ENCODE assay signal across 15 cellular contexts in the genomic region with DNA sequence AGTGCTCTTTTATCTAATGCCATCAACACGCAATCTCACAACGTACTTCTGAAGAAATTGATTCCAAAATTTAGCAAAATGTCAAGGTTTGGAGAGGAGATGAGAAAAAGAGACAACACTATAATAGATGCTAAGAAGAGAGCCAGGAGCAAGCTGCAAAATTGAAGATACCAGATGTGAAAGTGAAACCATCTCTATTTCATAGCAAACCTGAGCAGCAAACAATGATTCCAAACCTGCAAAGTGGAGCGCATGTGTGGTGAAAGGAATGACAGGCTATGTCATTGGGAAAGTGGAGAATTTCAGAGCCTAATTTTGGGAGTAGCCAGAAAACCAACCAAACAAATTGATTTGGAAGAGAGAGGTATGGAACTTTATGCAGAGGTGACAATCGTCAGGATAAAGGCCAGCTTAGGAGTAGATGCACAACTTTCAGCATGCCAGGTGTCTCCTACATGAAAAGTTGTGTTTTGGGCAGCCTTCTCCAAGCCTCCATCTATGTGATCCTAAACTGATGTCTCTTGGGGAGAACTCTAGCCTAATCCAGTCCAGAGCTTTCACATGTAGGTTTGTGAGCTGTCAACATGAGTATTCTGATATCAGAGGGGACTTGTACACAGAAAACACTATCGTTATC.
DNase-seq lines count a peak whose midpoint lies in the region; ATAC-seq and TF ChIP-seq lines count a peak whose summit lies in the region.
"Had no signal": no experiment of that assay in that cellular context is flagged by ENCODE, and none has a peak within 500 bp of the region (broad histone marks: within the 10 kb centered on the region; RNA-seq: fewer than 3 reads in every experiment).

No MANE protein-coding gene starts in this region.

- peaks cover 3% of the 10 kb centered on the region for H3K9me3 Mint-ChIP-seq in activated naive CD8-positive, alpha-beta T cell (ENCODE audit: low read depth)
- H3K9me3 Mint-ChIP-seq in activated naive CD8-positive, alpha-beta T cell treated with anti-CD3 and anti-CD28 coated beads, Interleukin-2, amount 50 U/mL, for 24 hours = peaks cover 6% of the 10 kb centered on the region
- H3K9me3 Mint-ChIP-seq: stimulated activated naive CD8-positive, alpha-beta T cell treated with anti-CD3 and anti-CD28 coated beads, Interleukin-15, Interleukin-2, amounts not matched to agents 100 ng/mL and 50 ng/mL, for 24 hours had no signal

- H3K27ac ChIP-seq in PC-9 (no peak overlapping the region), aorta (ENCODE audit: low read depth in 1 of 2, low read length in 2 of 2) (peak overlapping the region in 1 of 2 donors; percentile 36)
- H3K27ac ChIP-seq: C4-2B, foreskin keratinocyte had no signal

- TF ChIP-seq CTCF in PC-9 (conservative IDR thresholded peaks at IDR 0.05) = no peak

- H2AFZ ChIP-seq in PC-9 = no peak overlapping the region

- peak overlapping the region; percentile 16 for H3K27ac Mint-ChIP-seq in activated naive CD8-positive, alpha-beta T cell
- no peak overlapping the region for H3K27ac Mint-ChIP-seq in activated naive CD8-positive, alpha-beta T cell treated with anti-CD3 and anti-CD28 coated beads, Interleukin-2, amount 50 U/mL, for 24 hours
- H3K27ac Mint-ChIP-seq: stimulated activated naive CD8-positive, alpha-beta T cell treated with anti-CD3 and anti-CD28 coated beads, Interleukin-15, Interleukin-2, amounts not matched to agents 100 ng/mL and 50 ng/mL, for 24 hours had no signal

- DNase-seq in activated naive CD8-positive, alpha-beta T cell treated with anti-CD3 and anti-CD28 coated beads, Interleukin-2, amount 50 U/mL, for 24 hours = no peak
- DNase-seq in PC-9 = no peak
- DNase-seq in NOMO-1 (lab: John Stamatoyannopoulos, UW; ENCODE audit: unreplicated experiment in 2 of 2) = no peak
- no peak for DNase-seq in aorta
- DNase-seq: activated CD4-positive, alpha-beta T cell treated with anti-CD3 and anti-CD28 coated beads for 48 hours; amygdala; foreskin keratinocyte; NCI-H187; right cardiac atrium had no signal

- no peaks in the 10 kb centered on the region for H3K4me1 ChIP-seq in PC-9 (replicated peaks; ENCODE audit: insufficient read depth)
- peaks cover 24% of the 10 kb centered on the region for H3K4me1 ChIP-seq in endocrine pancreas (ENCODE audit: control insufficient read depth, insufficient read depth, low read length)
- H3K4me1 ChIP-seq in aorta (ENCODE audit: control insufficient read depth in 1 of 2, insufficient read depth in 2 of 2, low read length in 2 of 2) = peaks cover 4 to 9% of the 10 kb centered on the region in 2 donors

- H3K9me3 ChIP-seq in PC-9 (ENCODE audit: insufficient read depth, low read depth) (no peaks in the 10 kb centered on the region), endocrine pancreas (ENCODE audit: control insufficient read depth, low read length) (no peaks in the 10 kb centered on the region), aorta (ENCODE audit: control insufficient read depth, low read length) (no peaks in the 10 kb centered on the region)

- H3K4me2 ChIP-seq in PC-9 = 0 out of 2 replicates have a peak overlapping the region, but pooled peaks have one; percentile 12

- no TSS peak for BruUV-seq in PC-9 (replicated peaks; lab: Mats Ljungman, UMichigan)

- H3K36me3 ChIP-seq in PC-9 (ENCODE audit: low read depth) = no peaks in the 10 kb centered on the region
- H3K36me3 ChIP-seq in endocrine pancreas (ENCODE audit: control insufficient read depth, insufficient read depth, low read length) = no peaks in the 10 kb centered on the region
- H3K36me3 ChIP-seq in aorta (ENCODE audit: control insufficient read depth in 1 of 2, insufficient read depth in 2 of 2, low read length in 1 of 2) = no peaks in the 10 kb centered on the region

- H3K9ac ChIP-seq in endocrine pancreas (ENCODE audit: control insufficient read depth, insufficient read depth, low read length) = no peak overlapping the region

- H3K27me3 Mint-ChIP-seq in activated naive CD8-positive, alpha-beta T cell = peaks cover 1% of the 10 kb centered on the region
- H3K27me3 Mint-ChIP-seq in activated naive CD8-positive, alpha-beta T cell treated with anti-CD3 and anti-CD28 coated beads, Interleukin-2, amount 50 U/mL, for 24 hours = no peaks in the 10 kb centered on the region
- H3K27me3 Mint-ChIP-seq: stimulated activated naive CD8-positive, alpha-beta T cell treated with anti-CD3 and anti-CD28 coated beads, Interleukin-15, Interleukin-2, amounts not matched to agents 100 ng/mL and 50 ng/mL, for 24 hours had no signal

- intact Hi-C loops in PC-9 (cut with micrococcal nuclease; ENCODE audit: unreplicated experiment) = no loop called here
- intact Hi-C loops in aorta (cut with DNase I) = loop anchor here (10.0 kb wide), 1 partner anchor 158 kb away; a partner anchor contains a TSS

- H3K4me1 Mint-ChIP-seq in activated naive CD8-positive, alpha-beta T cell (ENCODE audit: low read depth) = peaks cover 13% of the 10 kb centered on the region
- H3K4me1 Mint-ChIP-seq in activated naive CD8-positive, alpha-beta T cell treated with anti-CD3 and anti-CD28 coated beads, Interleukin-2, amount 50 U/mL, for 24 hours = peaks cover 10% of the 10 kb centered on the region

- no peaks in the 10 kb centered on the region for H3F3A ChIP-seq in PC-9 (ENCODE audit: insufficient read depth, low read depth)

- no peak overlapping the region for H3K4me3 ChIP-seq in PC-9
- H3K4me3 ChIP-seq in endocrine pancreas (ENCODE audit: control insufficient read depth, insufficient read depth, low read length) = peak overlapping the region; percentile 79
- no peak overlapping the region for H3K4me3 ChIP-seq in aorta (ENCODE audit: low read length in 2 of 2)

- peak overlapping the region; percentile 56 for H3K4me3 Mint-ChIP-seq in activated naive CD8-positive, alpha-beta T cell
- H3K4me3 Mint-ChIP-seq in activated naive CD8-positive, alpha-beta T cell treated with anti-CD3 and anti-CD28 coated beads, Interleukin-2, amount 50 U/mL, for 24 hours = no peak overlapping the region
- H3K4me3 Mint-ChIP-seq: stimulated activated naive CD8-positive, alpha-beta T cell treated with anti-CD3 and anti-CD28 coated beads, Interleukin-15, Interleukin-2, amounts not matched to agents 100 ng/mL and 50 ng/mL, for 24 hours had no signal

- H3K79me2 ChIP-seq in PC-9 (ENCODE audit: low read depth) = no peaks in the 10 kb centered on the region

- WGBS in aorta, 2 donors = 80 to 81% methylated on average over 5 of the region's 5 CpGs

- H4K20me1 ChIP-seq in PC-9 (ENCODE audit: insufficient read depth) = no peaks in the 10 kb centered on the region

- H3K27me3 ChIP-seq in PC-9 (ENCODE audit: insufficient read depth, low read depth) (no peaks in the 10 kb centered on the region), endocrine pancreas (ENCODE audit: control insufficient read depth, insufficient read depth, low read length) (no peaks in the 10 kb centered on the region), aorta (ENCODE audit: control insufficient read depth in 1 of 2, insufficient read depth in 2 of 2, low read length in 1 of 2) (no peaks in the 10 kb centered on the region)

- CTCF ChIA-PET in PC-9 (lab: Charles Lee) = no interaction called here

- H3K9me2 ChIP-seq in PC-9 (ENCODE audit: insufficient read depth) = no peaks in the 10 kb centered on the region; the same call in 1 of the 2 replicates

- peaks cover 3% of the 10 kb centered on the region for H3K36me3 Mint-ChIP-seq in activated naive CD8-positive, alpha-beta T cell
- H3K36me3 Mint-ChIP-seq in activated naive CD8-positive, alpha-beta T cell treated with anti-CD3 and anti-CD28 coated beads, Interleukin-2, amount 50 U/mL, for 24 hours (ENCODE audit: low read depth) = no peaks in the 10 kb centered on the region

- POLR2A ChIA-PET in PC-9 (lab: Charles Lee; ENCODE audit: unreplicated experiment) = no interaction called here

- no peak for ATAC-seq in activated naive CD8-positive, alpha-beta T cell treated with anti-CD3 and anti-CD28 coated beads, Interleukin-2, amount 50 U/mL, for 24 hours
- ATAC-seq in HG03159 (IDR thresholded peaks at IDR 0.05; ENCODE audit: unreplicated experiment) (no peak), aorta (ENCODE audit: low FRiP score) (no peak), HG03108 (IDR thresholded peaks at IDR 0.05; ENCODE audit: unreplicated experiment) (no peak)
- ATAC-seq: foreskin keratinocyte, right cardiac atrium had no signal
